In genomic region chr16:67731071-67731810, GRCh38 we compare ENCODE assay signal across 2 cellular contexts.
TF ChIP-seq lines count a peak whose summit lies in the region.

No MANE protein-coding gene starts in this region.

TF ChIP-seq in liver, 16 proteins besides CTCF, POLR2A, EP300 and RAD21 (continued from another document):
- TF ChIP-seq ATF3 (IDR thresholded peaks at IDR 0.05) (no peak), RXRA (IDR thresholded peaks at IDR 0.05) (no peak), TAF1 (conservative IDR thresholded peaks at IDR 0.05) (no peak), JUND (IDR thresholded peaks at IDR 0.05) (no peak), YY1 (IDR thresholded peaks at IDR 0.05) (no peak), SP1 (IDR thresholded peaks at IDR 0.05) (no peak), NR2F2 (IDR thresholded peaks at IDR 0.05) (no peak), REST (IDR thresholded peaks at IDR 0.05) (no peak), EGR1 (IDR thresholded peaks at IDR 0.05; ENCODE audit: low read depth in 2 of 2) (no peak), FOXA1 (IDR thresholded peaks at IDR 0.05) (no peak), FOXA2 (IDR thresholded peaks at IDR 0.05) (no peak)
- TF ChIP-seq, protein P1, sequence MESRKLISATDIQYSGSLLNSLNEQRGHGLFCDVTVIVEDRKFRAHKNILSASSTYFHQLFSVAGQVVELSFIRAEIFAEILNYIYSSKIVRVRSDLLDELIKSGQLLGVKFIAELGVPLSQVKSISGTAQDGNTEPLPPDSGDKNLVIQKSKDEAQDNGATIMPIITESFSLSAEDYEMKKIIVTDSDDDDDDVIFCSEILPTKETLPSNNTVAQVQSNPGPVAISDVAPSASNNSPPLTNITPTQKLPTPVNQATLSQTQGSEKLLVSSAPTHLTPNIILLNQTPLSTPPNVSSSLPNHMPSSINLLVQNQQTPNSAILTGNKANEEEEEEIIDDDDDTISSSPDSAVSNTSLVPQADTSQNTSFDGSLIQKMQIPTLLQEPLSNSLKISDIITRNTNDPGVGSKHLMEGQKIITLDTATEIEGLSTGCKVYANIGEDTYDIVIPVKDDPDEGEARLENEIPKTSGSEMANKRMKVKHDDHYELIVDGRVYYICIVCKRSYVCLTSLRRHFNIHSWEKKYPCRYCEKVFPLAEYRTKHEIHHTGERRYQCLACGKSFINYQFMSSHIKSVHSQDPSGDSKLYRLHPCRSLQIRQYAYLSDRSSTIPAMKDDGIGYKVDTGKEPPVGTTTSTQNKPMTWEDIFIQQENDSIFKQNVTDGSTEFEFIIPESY (IDR thresholded peaks at IDR 0.05): no peak
- TF ChIP-seq, protein P2, sequence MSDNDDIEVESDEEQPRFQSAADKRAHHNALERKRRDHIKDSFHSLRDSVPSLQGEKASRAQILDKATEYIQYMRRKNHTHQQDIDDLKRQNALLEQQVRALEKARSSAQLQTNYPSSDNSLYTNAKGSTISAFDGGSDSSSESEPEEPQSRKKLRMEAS (IDR thresholded peaks at IDR 0.05): no peak

TF ChIP-seq in HepG2, 621 proteins besides CTCF, POLR2A, EP300 and RAD21 (continued from another document):
- TF ChIP-seq ZNF513 (CRISPR knock-in tag; conservative IDR thresholded peaks at IDR 0.05) (no peak), CHCHD3 (CRISPR knock-in tag; IDR thresholded peaks at IDR 0.05) (no peak), KDM2A (CRISPR knock-in tag; IDR thresholded peaks at IDR 0.05; ENCODE audit: borderline replicate concordance, low read depth) (no peak), REXO4 (CRISPR knock-in tag; IDR thresholded peaks at IDR 0.05; ENCODE audit: borderline replicate concordance) (no peak), POGZ (CRISPR knock-in tag; IDR thresholded peaks at IDR 0.05) (no peak), ZNF878 (CRISPR knock-in tag; IDR thresholded peaks at IDR 0.05) (no peak), JUNB (CRISPR knock-in tag; IDR thresholded peaks at IDR 0.05; ENCODE audit: borderline replicate concordance) (no peak), ZNF775 (CRISPR knock-in tag; IDR thresholded peaks at IDR 0.05; ENCODE audit: borderline replicate concordance) (no peak), TCF7L2 (IDR thresholded peaks at IDR 0.05; ENCODE audit: low read depth, low read length) (no peak), ZNF274 (CRISPR knock-in tag; IDR thresholded peaks at IDR 0.05) (no peak), SMYD3 (CRISPR knock-in tag; IDR thresholded peaks at IDR 0.05) (no peak), STAG1 (CRISPR knock-in tag; IDR thresholded peaks at IDR 0.05) (no peak)
- TF ChIP-seq, protein P3, sequence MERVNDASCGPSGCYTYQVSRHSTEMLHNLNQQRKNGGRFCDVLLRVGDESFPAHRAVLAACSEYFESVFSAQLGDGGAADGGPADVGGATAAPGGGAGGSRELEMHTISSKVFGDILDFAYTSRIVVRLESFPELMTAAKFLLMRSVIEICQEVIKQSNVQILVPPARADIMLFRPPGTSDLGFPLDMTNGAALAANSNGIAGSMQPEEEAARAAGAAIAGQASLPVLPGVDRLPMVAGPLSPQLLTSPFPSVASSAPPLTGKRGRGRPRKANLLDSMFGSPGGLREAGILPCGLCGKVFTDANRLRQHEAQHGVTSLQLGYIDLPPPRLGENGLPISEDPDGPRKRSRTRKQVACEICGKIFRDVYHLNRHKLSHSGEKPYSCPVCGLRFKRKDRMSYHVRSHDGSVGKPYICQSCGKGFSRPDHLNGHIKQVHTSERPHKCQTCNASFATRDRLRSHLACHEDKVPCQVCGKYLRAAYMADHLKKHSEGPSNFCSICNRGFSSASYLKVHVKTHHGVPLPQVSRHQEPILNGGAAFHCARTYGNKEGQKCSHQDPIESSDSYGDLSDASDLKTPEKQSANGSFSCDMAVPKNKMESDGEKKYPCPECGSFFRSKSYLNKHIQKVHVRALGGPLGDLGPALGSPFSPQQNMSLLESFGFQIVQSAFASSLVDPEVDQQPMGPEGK (CRISPR knock-in tag; IDR thresholded peaks at IDR 0.05): no peak
- TF ChIP-seq, protein P4, sequence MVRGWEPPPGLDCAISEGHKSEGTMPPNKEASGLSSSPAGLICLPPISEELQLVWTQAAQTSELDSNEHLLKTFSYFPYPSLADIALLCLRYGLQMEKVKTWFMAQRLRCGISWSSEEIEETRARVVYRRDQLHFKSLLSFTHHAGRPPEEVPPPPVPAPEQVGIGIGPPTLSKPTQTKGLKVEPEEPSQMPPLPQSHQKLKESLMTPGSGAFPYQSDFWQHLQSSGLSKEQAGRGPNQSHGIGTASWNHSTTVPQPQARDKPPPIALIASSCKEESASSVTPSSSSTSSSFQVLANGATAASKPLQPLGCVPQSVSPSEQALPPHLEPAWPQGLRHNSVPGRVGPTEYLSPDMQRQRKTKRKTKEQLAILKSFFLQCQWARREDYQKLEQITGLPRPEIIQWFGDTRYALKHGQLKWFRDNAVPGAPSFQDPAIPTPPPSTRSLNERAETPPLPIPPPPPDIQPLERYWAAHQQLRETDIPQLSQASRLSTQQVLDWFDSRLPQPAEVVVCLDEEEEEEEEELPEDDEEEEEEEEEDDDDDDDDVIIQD (CRISPR knock-in tag; IDR thresholded peaks at IDR 0.05; ENCODE audit: low read depth): no peak
